In the genomic region with DNA sequence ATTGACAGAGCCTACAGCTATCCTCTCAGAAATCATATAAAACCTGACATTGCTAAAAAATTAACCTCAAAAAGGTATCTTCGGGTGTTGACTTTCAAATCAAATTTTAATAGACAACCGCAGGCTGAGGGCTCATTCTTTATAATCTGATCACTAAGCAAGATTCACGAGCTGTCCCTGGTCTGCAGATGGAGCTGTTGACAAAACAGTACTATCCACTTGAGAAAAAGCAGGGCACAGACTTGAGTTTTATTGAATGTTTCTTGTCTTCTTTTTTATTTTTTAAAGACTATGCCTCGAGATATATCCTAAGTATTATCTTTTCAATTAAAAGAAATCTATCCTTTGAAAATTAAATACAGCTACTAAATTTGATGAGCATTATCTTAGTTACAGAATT, we compare ENCODE assay signal across 9 cellular contexts.
DNase-seq lines count a peak whose midpoint lies in the region; ATAC-seq and TF ChIP-seq lines count a peak whose summit lies in the region.
"Had no signal": no experiment of that assay in that cellular context is flagged by ENCODE, and none has a peak within 500 bp of the region (broad histone marks: within the 10 kb centered on the region; RNA-seq: fewer than 3 reads in every experiment).

No MANE protein-coding gene starts in this region.

- no peak overlapping the region for H3K4me3 Mint-ChIP-seq in chondrocyte (ENCODE audit: unreplicated experiment)
- H3K4me3 Mint-ChIP-seq: natural killer cell treated with Interleukin-12 subunit alpha and Interleukin-12 subunit beta and Interleukin-15 and Interleukin-18, amount 100 ng/mL, for 72 hours had no signal

- H3K4me3 ChIP-seq in DND-41 (ENCODE audit: low read depth in 1 of 2, low read length in 2 of 2) = no peak overlapping the region
- H3K4me3 ChIP-seq in colonic mucosa = no peak overlapping the region

- H3K36me3 ChIP-seq in DND-41 (ENCODE audit: insufficient read depth, low read length) (no peaks in the 10 kb centered on the region), colonic mucosa (no peaks in the 10 kb centered on the region)

- no peak overlapping the region for H3K4me2 ChIP-seq in DND-41 (ENCODE audit: insufficient read depth, low read length)

- no peak overlapping the region for H2AFZ ChIP-seq in DND-41 (ENCODE audit: low read depth, low read length)

- no peaks in the 10 kb centered on the region for H3K27me3 ChIP-seq in DND-41 (ENCODE audit: insufficient read depth, low read length, poor library complexity)
- H3K27me3 ChIP-seq in colonic mucosa = no peaks in the 10 kb centered on the region

- H3K9ac ChIP-seq in DND-41 (ENCODE audit: low read depth, low read length) = no peak overlapping the region
- H3K9ac ChIP-seq in colonic mucosa (ENCODE audit: low read depth in 2 of 2, low read length in 2 of 2) = no peak overlapping the region

- H3K27ac ChIP-seq in DND-41 (ENCODE audit: low read length) = no peak overlapping the region
- no peak overlapping the region for H3K27ac ChIP-seq in colonic mucosa

- H3K27me3 Mint-ChIP-seq in chondrocyte (ENCODE audit: low read depth) = no peaks in the 10 kb centered on the region
- H3K27me3 Mint-ChIP-seq: natural killer cell treated with Interleukin-12 subunit alpha and Interleukin-12 subunit beta and Interleukin-15 and Interleukin-18, amount 100 ng/mL, for 72 hours had no signal

- H3K4me1 ChIP-seq in DND-41 (ENCODE audit: insufficient read depth, low read length) = no peaks in the 10 kb centered on the region
- H3K4me1 ChIP-seq in colonic mucosa = no peaks in the 10 kb centered on the region

- TF ChIP-seq CTCF in DND-41 (IDR thresholded peaks at IDR 0.05; ENCODE audit: borderline replicate concordance, extremely low read depth, low read length, poor library complexity, severe bottlenecking) (peak; percentile 36), chondrocyte (IDR thresholded peaks at IDR 0.05) (peak; percentile 69), colonic mucosa (IDR thresholded peaks at IDR 0.05) (no peak)

- peaks cover 13% of the 10 kb centered on the region for H3K4me1 Mint-ChIP-seq in chondrocyte (ENCODE audit: low read depth)

- intact Hi-C loops in colonic mucosa (cut with DNase I) = no loop called here

- no peak overlapping the region for H3K27ac Mint-ChIP-seq in chondrocyte (ENCODE audit: unreplicated experiment)
- H3K27ac Mint-ChIP-seq: natural killer cell treated with Interleukin-12 subunit alpha and Interleukin-12 subunit beta and Interleukin-15 and Interleukin-18, amount 100 ng/mL, for 72 hours had no signal

- no peaks in the 10 kb centered on the region for H3K79me2 ChIP-seq in DND-41 (ENCODE audit: insufficient read depth, low read length)

- H3K9me3 Mint-ChIP-seq in chondrocyte (ENCODE audit: low read depth) = peaks cover 5% of the 10 kb centered on the region

- DNase-seq in DND-41 (no peak), NCI-H2081 treated with DMSO at 0.1 percent for 48 hours (lab: John Stamatoyannopoulos, UW) (peak; percentile 13), chondrocyte (ENCODE audit: low spot score) (no peak), medulla oblongata (ENCODE audit: extremely low spot score) (peak; percentile 83), colonic mucosa (no peak), SW480 (ENCODE audit: low spot score) (no peak), NCI-H774 (lab: John Stamatoyannopoulos, UW) (no peak), germinal center (ENCODE audit: low spot score) (no peak)

- H3K9me3 ChIP-seq in DND-41 (ENCODE audit: insufficient read depth, low read length, severe bottlenecking) (peaks cover 10% of the 10 kb centered on the region), colonic mucosa (no peaks in the 10 kb centered on the region)

- no peak for ATAC-seq in DND-41 (ENCODE audit: insufficient read depth, low read depth)
- ATAC-seq: natural killer cell treated with Interleukin-12 subunit alpha and Interleukin-12 subunit beta and Interleukin-15 and Interleukin-18, amount 100 ng/mL, for 72 hours had no signal

- peaks cover 2% of the 10 kb centered on the region for H3K36me3 Mint-ChIP-seq in chondrocyte (ENCODE audit: low read depth)

- no peaks in the 10 kb centered on the region for H4K20me1 ChIP-seq in DND-41 (ENCODE audit: insufficient read depth, low read length)

Comparison
In these comparisons a context has a peak if more than half of its experiments do, and no peak if none do; other contexts are left out.
1. DNase-seq: peak in NCI-H2081 treated with DMSO at 0.1 percent for 48 hours (single experiment) and medulla oblongata (single experiment); none in DND-41 (single experiment), chondrocyte (single experiment), colonic mucosa (single experiment), SW480 (single experiment), NCI-H774 (single experiment) and germinal center (single experiment).